In genomic region chr22:45336971-45337431, GRCh38 we compare ENCODE assay signal across 12 cellular contexts. TPM values are rescaled to one million over a fixed set of nuclear protein-coding genes. Genes with fewer than 3 reads are reported as not detected.
DNase-seq lines count a peak whose midpoint lies in the region; ATAC-seq and TF ChIP-seq lines count a peak whose summit lies in the region.
"Had no signal": no experiment of that assay in that cellular context is flagged by ENCODE, and none has a peak within 500 bp of the region (broad histone marks: within the 10 kb centered on the region; RNA-seq: fewer than 3 reads in every experiment).

No MANE protein-coding gene starts in this region.

- no peaks in the 10 kb centered on the region for H4K20me1 ChIP-seq in SK-N-SH (ENCODE audit: insufficient read depth)

- H3K9me2 ChIP-seq in SK-N-SH, result no peaks in the 10 kb centered on the region

- H3K4me2 ChIP-seq in SK-N-SH, result no peak overlapping the region

- peak; percentile 20 for DNase-seq in NCI-H1092 (lab: John Stamatoyannopoulos, UW)
- peak; percentile 17 for DNase-seq in activated naive CD8-positive, alpha-beta T cell treated with anti-CD3 and anti-CD28 coated beads for 36 hours
- peak; percentile 87 to 96 (median 95) for DNase-seq in right cardiac atrium
- peak; percentile 87 for DNase-seq in sigmoid colon
- no peak for DNase-seq in SK-N-SH
- DNase-seq in stimulated activated CD4-positive, alpha-beta T cell treated with anti-CD3 and anti-CD28 coated beads, Interleukin-15, amount 100 ng/mL, for 24 hours, result no peak
- DNase-seq in GOT3 (lab: John Stamatoyannopoulos, UW), result no peak
- DNase-seq in stimulated activated CD4-positive, alpha-beta T cell treated with anti-CD3 and anti-CD28 coated beads, Interleukin-4, amount 100 ng/mL, for 24 hours, result no peak
- DNase-seq: GDM1, NCI-H82 had no signal

- H3K36me3 ChIP-seq in sigmoid colon (peaks cover 0 to 82% (median 39%) of the 10 kb centered on the region in 4 donors), SK-N-SH (replicated peaks in 1 of 2; ENCODE audit: control insufficient read depth in 1 of 2, insufficient read depth in 2 of 2, low read length in 1 of 2) (peaks cover 11 to 66% of the 10 kb centered on the region in 2 experiments)

- peak overlapping the region; percentile 85 for H3K27ac Mint-ChIP-seq in activated naive CD8-positive, alpha-beta T cell treated with anti-CD3 and anti-CD28 coated beads for 36 hours

- peak overlapping the region; percentile 55 for H3K4me3 Mint-ChIP-seq in activated naive CD8-positive, alpha-beta T cell treated with anti-CD3 and anti-CD28 coated beads for 36 hours

- TF ChIP-seq CTCF in sigmoid colon (IDR thresholded peaks at IDR 0.05) (no peak), SK-N-SH (IDR thresholded peaks at IDR 0.05) (no peak)

- H3K27ac ChIP-seq in right cardiac atrium (ENCODE audit: low read length), result peak overlapping the region; percentile 11
- peak overlapping the region; percentile 53 to 77 (median 64) for H3K27ac ChIP-seq in sigmoid colon
- no peak overlapping the region; a peak in 1 of 4 replicates for H3K27ac ChIP-seq in SK-N-SH (ENCODE audit: low read depth in 2 of 2, low read length in 1 of 2)
- H3K27ac ChIP-seq: HL-60 had no signal

- no peak for TF ChIP-seq RAD21 in SK-N-SH (IDR thresholded peaks at IDR 0.05; ENCODE audit: low read length)

- H3K27me3 ChIP-seq in right cardiac atrium (ENCODE audit: control insufficient read depth, insufficient read depth) (no peaks in the 10 kb centered on the region), sigmoid colon (no peaks in the 10 kb centered on the region), SK-N-SH (ENCODE audit: insufficient read depth) (no peaks in the 10 kb centered on the region)

- peaks cover 37% of the 10 kb centered on the region for H3K4me1 Mint-ChIP-seq in activated naive CD8-positive, alpha-beta T cell treated with anti-CD3 and anti-CD28 coated beads for 36 hours

- H3K4me1 ChIP-seq in right cardiac atrium (ENCODE audit: control insufficient read depth, insufficient read depth, low read length) (peaks cover 3% of the 10 kb centered on the region), sigmoid colon (peaks cover 0 to 22% (median 17%) of the 10 kb centered on the region in 4 donors), SK-N-SH (ENCODE audit: control insufficient read depth in 1 of 2, insufficient read depth in 2 of 2, low read depth in 1 of 2, low read length in 1 of 2) (peaks cover 0 to 6% of the 10 kb centered on the region in 2 experiments; a peak in 1 of 4 replicates)

- no peaks in the 10 kb centered on the region for H3K9me3 Mint-ChIP-seq in activated naive CD8-positive, alpha-beta T cell treated with anti-CD3 and anti-CD28 coated beads for 36 hours

- no peaks in the 10 kb centered on the region for H3F3A ChIP-seq in SK-N-SH (replicated peaks; ENCODE audit: insufficient read depth)

- TF ChIP-seq POLR2A in sigmoid colon (IDR thresholded peaks at IDR 0.05), result no peak

- no peaks in the 10 kb centered on the region for H3K9me3 ChIP-seq in right cardiac atrium (ENCODE audit: control insufficient read depth, low read length)
- H3K9me3 ChIP-seq in sigmoid colon, result no peaks in the 10 kb centered on the region
- no peaks in the 10 kb centered on the region for H3K9me3 ChIP-seq in SK-N-SH

- intact Hi-C loops in right cardiac atrium (cut with DNase I), result no loop called here
- intact Hi-C loops in sigmoid colon (cut with DNase I), result no loop called here

- ATAC-seq in right cardiac atrium, result peak; percentile 67 to 81

- H3K79me2 ChIP-seq in SK-N-SH (ENCODE audit: insufficient read depth), result no peaks in the 10 kb centered on the region

- H2AFZ ChIP-seq in SK-N-SH (ENCODE audit: low read depth), result no peak overlapping the region

- no peak overlapping the region for H3K9ac ChIP-seq in SK-N-SH

- TF ChIP-seq EP300 in sigmoid colon (IDR thresholded peaks at IDR 0.05), result peak in 1 of 4 donors; percentile 67
- no peak for TF ChIP-seq EP300 in SK-N-SH (IDR thresholded peaks at IDR 0.05; ENCODE audit: borderline replicate concordance in 1 of 2, low read depth in 1 of 2, low read length in 1 of 2)

- POLR2A ChIA-PET in SK-N-SH (lab: Yijun Ruan, JAX), result no interaction called here

- CTCF ChIA-PET in SK-N-SH (lab: Yijun Ruan, JAX), result interaction anchor here (0.8 kb wide), 1 partner anchor 45 kb away, joined by 3 read pairs; no protein-coding TSS in a partner anchor

- H3K4me3 ChIP-seq in right cardiac atrium (ENCODE audit: low read length) (no peak overlapping the region), sigmoid colon (peak overlapping the region in 2 of 4 donors; percentile 21 to 26), SK-N-SH (ENCODE audit: low read depth in 2 of 2, low read length in 1 of 2) (no peak overlapping the region)

- no peaks in the 10 kb centered on the region for H3K27me3 Mint-ChIP-seq in activated naive CD8-positive, alpha-beta T cell treated with anti-CD3 and anti-CD28 coated beads for 36 hours

- H3K36me3 Mint-ChIP-seq in activated naive CD8-positive, alpha-beta T cell treated with anti-CD3 and anti-CD28 coated beads for 36 hours, result peaks cover 36% of the 10 kb centered on the region

- 13% methylated on average over 18 of the region's 18 CpGs for WGBS in right cardiac atrium
- WGBS in sigmoid colon, 2 donors, result 25 to 26% methylated on average over 18 of the region's 18 CpGs
- WGBS in SK-N-SH (ENCODE audit: low lambda C conversion rate), result 91% methylated on average over 18 of the region's 18 CpGs

TF ChIP-seq in SK-N-SH, 30 proteins besides CTCF, POLR2A, EP300 and RAD21:
- TF ChIP-seq REST (IDR thresholded peaks at IDR 0.05; ENCODE audit: low read depth, low read length), result no peak

RNA-seq across cellular contexts. Expression of gene FAM118A, which starts 27.3 kb away (rescaled TPM):
- total RNA-seq in activated naive CD8-positive, alpha-beta T cell treated with anti-CD3 and anti-CD28 coated beads for 36 hours, result 10 to 100 TPM; 25.4 to 26.4 TPM
- total RNA-seq in right cardiac atrium, result 10 to 100 TPM; 26.5 to 31.8 (median 28.4) TPM
- polyA plus RNA-seq in right cardiac atrium, result 21.1 TPM
- 100 to 1,000 TPM in 1 of 4 donors, 10 to 100 TPM in 3; 12.8 to 126 (median 38.8) TPM for total RNA-seq in sigmoid colon
- polyA plus RNA-seq in sigmoid colon, result 10 to 100 TPM in 2 of 3 donors, 1 to 10 TPM in 1; 7.2 to 43.5 (median 12.5) TPM
- polyA plus RNA-seq in SK-N-SH (2012; rRNA removed), result 11.3 and 14.1 TPM in 2 replicates
- 11.1 and 11.6 TPM in 2 replicates for polyA plus RNA-seq in SK-N-SH (2012; cell fraction: cytosol; rRNA removed)
- polyA plus RNA-seq in SK-N-SH (2012; cell fraction: nucleus; rRNA removed), result 22.5 and 24.0 TPM in 2 replicates

RNA-seq across cellular contexts. Expression of gene UPK3A, which starts 52.3 kb away (rescaled TPM):
- total RNA-seq in activated naive CD8-positive, alpha-beta T cell treated with anti-CD3 and anti-CD28 coated beads for 36 hours, result not detected
- not detected for total RNA-seq in right cardiac atrium
- not detected for polyA plus RNA-seq in right cardiac atrium
- total RNA-seq in sigmoid colon, result not detected
- polyA plus RNA-seq in sigmoid colon, result under 1 TPM in 1 of 3 donors, not detected in 2; 0.98 TPM
- polyA plus RNA-seq in SK-N-SH (2012; rRNA removed), result not detected in 2 replicates
- polyA plus RNA-seq in SK-N-SH (2012; cell fraction: cytosol; rRNA removed), result not detected in 2 replicates
- polyA plus RNA-seq in SK-N-SH (2012; cell fraction: nucleus; rRNA removed), result not detected in 2 replicates
- total RNA-seq: osteocyte had no signal

Comparison
In these comparisons a context has a peak if more than half of its experiments do, and no peak if none do; other contexts are left out.
1. DNase-seq: peak in NCI-H1092 (single experiment), activated naive CD8-positive, alpha-beta T cell treated with anti-CD3 and anti-CD28 coated beads for 36 hours (single experiment), right cardiac atrium (3 of 3) and sigmoid colon (single experiment); none in SK-N-SH (single experiment), stimulated activated CD4-positive, alpha-beta T cell treated with anti-CD3 and anti-CD28 coated beads, Interleukin-15, amount 100 ng/mL, for 24 hours (single experiment), GOT3 (single experiment) and stimulated activated CD4-positive, alpha-beta T cell treated with anti-CD3 and anti-CD28 coated beads, Interleukin-4, amount 100 ng/mL, for 24 hours (single experiment).
2. H3K27ac ChIP-seq: peak in right cardiac atrium (single experiment) and sigmoid colon (4 of 4); none in SK-N-SH (0 of 2).